ENCODE assay signal across 8 cellular contexts in genomic region chr11:10308208-10308954, GRCh38. TPM values are rescaled to one million over a fixed set of nuclear protein-coding genes. Genes with fewer than 3 reads are reported as not detected.
DNase-seq lines count a peak whose midpoint lies in the region; ATAC-seq and TF ChIP-seq lines count a peak whose summit lies in the region.

No MANE protein-coding gene starts in this region.

- no peak overlapping the region for H3K27ac Mint-ChIP-seq in CD8-positive, alpha-beta T cell
- H3K27ac Mint-ChIP-seq in nephron progenitor cell, result no peak overlapping the region

- peaks cover 36% of the 10 kb centered on the region for H3K4me1 Mint-ChIP-seq in CD8-positive, alpha-beta T cell (ENCODE audit: low read depth)
- peaks cover 40% of the 10 kb centered on the region for H3K4me1 Mint-ChIP-seq in nephron progenitor cell

- DNase-seq in CD8-positive, alpha-beta T cell, result no peak
- no peak for DNase-seq in MG63
- DNase-seq in dermis blood vessel endothelial cell, result peak; percentile 36
- no peak for DNase-seq in nephron progenitor cell
- DNase-seq in A172 (ENCODE audit: low spot score), result no peak
- DNase-seq in HuH-7.5 (ENCODE audit: low spot score), result no peak
- no peak for DNase-seq in mesenteric fat pad (ENCODE audit: low spot score)

- H3K36me3 ChIP-seq in CD8-positive, alpha-beta T cell (ENCODE audit: insufficient read depth, low read length), result no peaks in the 10 kb centered on the region
- H3K36me3 ChIP-seq in MG63, result peaks cover 31% of the 10 kb centered on the region

- POLR2A ChIA-PET in CD8-positive, alpha-beta T cell (lab: Charles Lee), result interaction anchor here (0.5 to 1.9 kb wide), 7 partner anchors 14 to 549 kb away, joined by 3 to 7 read pairs (median 5); no protein-coding TSS in a partner anchor

- CTCF ChIA-PET in CD8-positive, alpha-beta T cell (lab: Charles Lee), result interaction anchor here (0.8 to 9.9 kb wide), 23 partner anchors 9 to 785 kb away, joined by 3 to 253 read pairs (median 4); no protein-coding TSS in a partner anchor

- peak overlapping the region; percentile 91 for H3K4me3 ChIP-seq in CD8-positive, alpha-beta T cell (ENCODE audit: low read depth, low read length)
- H3K4me3 ChIP-seq in MG63, result peak overlapping the region; percentile 92

- H3K27me3 ChIP-seq in CD8-positive, alpha-beta T cell (ENCODE audit: insufficient read depth, low read length), result peaks cover 16% of the 10 kb centered on the region
- H3K27me3 ChIP-seq in MG63, result no peaks in the 10 kb centered on the region

- peak overlapping the region; percentile 95 for H3K4me3 Mint-ChIP-seq in CD8-positive, alpha-beta T cell
- H3K4me3 Mint-ChIP-seq in nephron progenitor cell, result peak overlapping the region; percentile 92

- H3K9me3 ChIP-seq in CD8-positive, alpha-beta T cell (ENCODE audit: low read length), result no peaks in the 10 kb centered on the region
- no peaks in the 10 kb centered on the region for H3K9me3 ChIP-seq in MG63

- H3K36me3 Mint-ChIP-seq in CD8-positive, alpha-beta T cell, result no peaks in the 10 kb centered on the region
- no peaks in the 10 kb centered on the region for H3K36me3 Mint-ChIP-seq in nephron progenitor cell (ENCODE audit: low read depth)

- H3K27me3 Mint-ChIP-seq in CD8-positive, alpha-beta T cell (ENCODE audit: low read depth), result peaks cover 41% of the 10 kb centered on the region
- H3K27me3 Mint-ChIP-seq in nephron progenitor cell (ENCODE audit: low read depth, poor library complexity), result peaks cover 69% of the 10 kb centered on the region

- no peak overlapping the region for H3K27ac ChIP-seq in CD8-positive, alpha-beta T cell (ENCODE audit: low read depth, low read length)

- TF ChIP-seq CTCF in CD8-positive, alpha-beta T cell (IDR thresholded peaks at IDR 0.05), result no peak
- no peak for TF ChIP-seq CTCF in nephron progenitor cell (IDR thresholded peaks at IDR 0.05)

- H3K4me1 ChIP-seq in CD8-positive, alpha-beta T cell (ENCODE audit: insufficient read depth, low read length), result peaks cover 43% of the 10 kb centered on the region

- H3K9me3 Mint-ChIP-seq in CD8-positive, alpha-beta T cell, result no peaks in the 10 kb centered on the region
- H3K9me3 Mint-ChIP-seq in nephron progenitor cell, result peaks cover 8% of the 10 kb centered on the region

- no peak for ATAC-seq in CD8-positive, alpha-beta T cell
- no peak for ATAC-seq in GM18502 (IDR thresholded peaks at IDR 0.05; ENCODE audit: poor library complexity, unreplicated experiment)

- intact Hi-C loops in CD8-positive, alpha-beta T cell (cut with DNase I, micrococcal nuclease), result loop anchor here (1.0 to 10.0 kb wide), 10 partner anchors 51 to 1624 kb away; partner anchors contain the start of genes RPL27A (in 2 of the 2), TRIM66 (in 2 of the 2), AMPD3 (in 1 of the 2) and NRIP3 (in 1 of the 2)

RNA-seq across cellular contexts. Expression of gene ADM, which starts 3.5 kb away (rescaled TPM):
- total RNA-seq in CD8-positive, alpha-beta T cell, result under 1 TPM; 0.79 to 0.81 TPM
- total RNA-seq in MG63 (2014; rRNA removed; shearing (Covaris generic); ENCODE audit: low replicate concordance), result 95.6 and 135 TPM in 2 replicates
- total RNA-seq in dermis blood vessel endothelial cell (308 and 569 TPM in 2 replicates), mesenteric fat pad (663 TPM)
- total RNA-seq in A172 (2014; rRNA removed; shearing (Covaris generic)), result 40.3 and 46.7 TPM in 2 replicates

RNA-seq across cellular contexts. Expression of gene SBF2, which starts 14.4 kb away (rescaled TPM):
- 10 to 100 TPM; 12.6 to 14.3 TPM for total RNA-seq in CD8-positive, alpha-beta T cell
- total RNA-seq in MG63 (2014; rRNA removed; shearing (Covaris generic); ENCODE audit: low replicate concordance), result 16.7 and 23.2 TPM in 2 replicates
- total RNA-seq in dermis blood vessel endothelial cell (49.9 and 57.9 TPM in 2 replicates), mesenteric fat pad (99.7 TPM)
- total RNA-seq in A172 (2014; rRNA removed; shearing (Covaris generic)), result 19.6 and 34.7 TPM in 2 replicates

Comparison
In these comparisons a context has a peak if more than half of its experiments do, and no peak if none do; other contexts are left out.
1. RNA of gene ADM, which starts 3.5 kb away (total RNA-seq): 663 TPM in mesenteric fat pad (single experiment), 308 to 569 TPM in dermis blood vessel endothelial cell, 95.6 to 135 TPM in MG63 and 40.3 to 46.7 TPM in A172; 0.79 to 0.81 TPM in CD8-positive, alpha-beta T cell; every median in the first group is over 10 times any median in the second.